26 cellular contexts compared by ENCODE assay signal in the genomic region with DNA sequence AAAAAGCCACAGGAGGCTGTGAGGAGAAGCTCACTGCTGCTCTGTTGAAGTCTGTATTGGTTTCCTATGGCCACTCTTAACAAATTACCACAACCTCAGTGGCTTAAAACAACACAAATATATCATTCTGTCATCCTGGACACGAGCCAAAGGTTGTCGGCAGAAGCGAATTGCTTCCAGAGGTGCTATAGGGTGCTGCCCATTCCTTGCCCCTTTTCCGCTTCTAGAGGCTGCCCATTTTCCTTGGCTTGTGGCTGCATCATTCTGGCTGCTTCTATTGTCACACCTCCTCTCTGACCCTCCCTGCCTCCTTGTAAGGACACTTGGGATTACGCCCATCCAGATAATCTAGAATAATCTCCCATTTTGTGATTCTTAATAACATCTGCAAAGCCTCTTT.
"Had no signal": no experiment of that assay in that cellular context is flagged by ENCODE, and none has a peak within 500 bp of the region (broad histone marks: within the 10 kb centered on the region; RNA-seq: fewer than 3 reads in every experiment).

No MANE protein-coding gene starts in this region.

- H3K4me3 ChIP-seq: esophagus squamous epithelium, left ventricle myocardium inferior, lung, smooth muscle cell, upper lobe of left lung, vagina had no signal

- DNase-seq: activated CD4-positive, alpha-beta T cell treated with anti-CD3 and anti-CD28 coated beads for 4 hours; activated CD4-positive, alpha-beta T cell treated with anti-CD3 and anti-CD28 coated beads, Interleukin-2, amount 50 U/mL, for 4 hours; activated CD4-positive, CD25-positive, alpha-beta regulatory T cell; activated CD8-positive, alpha-beta memory T cell treated with anti-CD3 and anti-CD28 coated beads for 24 hours; activated effector memory CD4-positive, alpha-beta T cell treated with Interleukin-2 at 50 U/mL for 16 hours; activated naive CD4-positive, alpha-beta T cell treated with Interleukin-2 at 50 U/mL for 16 hours; anterior cingulate cortex; endodermal cell; esophagus squamous epithelium; foreskin melanocyte; glutamatergic neuron; islet precursor cell; left ventricle myocardium inferior; nephron progenitor cell; stimulated activated CD4-positive, alpha-beta T cell treated with anti-CD3 and anti-CD28 coated beads, Interleukin-1b, Interleukin-23, amount 100 ng/mL, for 48 hours; stimulated activated CD4-positive, alpha-beta T cell treated with anti-CD3 and anti-CD28 coated beads, Interleukin-4, amount 100 ng/mL, for 4 hours; stimulated activated CD8-positive, alpha-beta memory T cell treated with anti-CD3 and anti-CD28 coated beads, Interleukin-4, amount 100 ng/mL, for 48 hours; stimulated activated naive CD8-positive, alpha-beta T cell treated with anti-CD3 and anti-CD28 coated beads, Interleukin-15, amount 100 ng/mL, for 72 hours; substantia nigra; upper lobe of left lung had no signal

- ATAC-seq: stimulated activated memory B cell treated with anti-CD40 and anti-IgM and Interleukin-4, amounts not matched to agents 10 μg/mL and 1 μg/mL and 100 μg/mL, for 72 hours; stimulated activated naive CD8-positive, alpha-beta T cell treated with anti-CD3 and anti-CD28 coated beads, Interleukin-15, amount 100 ng/mL, for 72 hours had no signal

- H3K27ac ChIP-seq: esophagus squamous epithelium, left ventricle myocardium inferior, neutrophil, vagina had no signal

- H3K4me1 ChIP-seq: vagina had no signal

- H3K9me3 ChIP-seq: neutrophil, upper lobe of left lung, vagina had no signal

- H3K4me2 ChIP-seq: smooth muscle cell had no signal

- FAIRE-seq: bronchial epithelial cell had no signal

- H3K36me3 ChIP-seq: neutrophil had no signal

- H3K27me3 ChIP-seq: esophagus squamous epithelium, neutrophil, upper lobe of left lung, vagina had no signal
